1 cellular context compared by ENCODE assay signal in genomic region chr3:13598926-13599886, GRCh38.
TF ChIP-seq lines count a peak whose summit lies in the region.

No MANE protein-coding gene starts in this region.

TF ChIP-seq in GM23338, 12 proteins besides CTCF, POLR2A, EP300 and RAD21 (continued from another document):
- TF ChIP-seq, protein P1, sequence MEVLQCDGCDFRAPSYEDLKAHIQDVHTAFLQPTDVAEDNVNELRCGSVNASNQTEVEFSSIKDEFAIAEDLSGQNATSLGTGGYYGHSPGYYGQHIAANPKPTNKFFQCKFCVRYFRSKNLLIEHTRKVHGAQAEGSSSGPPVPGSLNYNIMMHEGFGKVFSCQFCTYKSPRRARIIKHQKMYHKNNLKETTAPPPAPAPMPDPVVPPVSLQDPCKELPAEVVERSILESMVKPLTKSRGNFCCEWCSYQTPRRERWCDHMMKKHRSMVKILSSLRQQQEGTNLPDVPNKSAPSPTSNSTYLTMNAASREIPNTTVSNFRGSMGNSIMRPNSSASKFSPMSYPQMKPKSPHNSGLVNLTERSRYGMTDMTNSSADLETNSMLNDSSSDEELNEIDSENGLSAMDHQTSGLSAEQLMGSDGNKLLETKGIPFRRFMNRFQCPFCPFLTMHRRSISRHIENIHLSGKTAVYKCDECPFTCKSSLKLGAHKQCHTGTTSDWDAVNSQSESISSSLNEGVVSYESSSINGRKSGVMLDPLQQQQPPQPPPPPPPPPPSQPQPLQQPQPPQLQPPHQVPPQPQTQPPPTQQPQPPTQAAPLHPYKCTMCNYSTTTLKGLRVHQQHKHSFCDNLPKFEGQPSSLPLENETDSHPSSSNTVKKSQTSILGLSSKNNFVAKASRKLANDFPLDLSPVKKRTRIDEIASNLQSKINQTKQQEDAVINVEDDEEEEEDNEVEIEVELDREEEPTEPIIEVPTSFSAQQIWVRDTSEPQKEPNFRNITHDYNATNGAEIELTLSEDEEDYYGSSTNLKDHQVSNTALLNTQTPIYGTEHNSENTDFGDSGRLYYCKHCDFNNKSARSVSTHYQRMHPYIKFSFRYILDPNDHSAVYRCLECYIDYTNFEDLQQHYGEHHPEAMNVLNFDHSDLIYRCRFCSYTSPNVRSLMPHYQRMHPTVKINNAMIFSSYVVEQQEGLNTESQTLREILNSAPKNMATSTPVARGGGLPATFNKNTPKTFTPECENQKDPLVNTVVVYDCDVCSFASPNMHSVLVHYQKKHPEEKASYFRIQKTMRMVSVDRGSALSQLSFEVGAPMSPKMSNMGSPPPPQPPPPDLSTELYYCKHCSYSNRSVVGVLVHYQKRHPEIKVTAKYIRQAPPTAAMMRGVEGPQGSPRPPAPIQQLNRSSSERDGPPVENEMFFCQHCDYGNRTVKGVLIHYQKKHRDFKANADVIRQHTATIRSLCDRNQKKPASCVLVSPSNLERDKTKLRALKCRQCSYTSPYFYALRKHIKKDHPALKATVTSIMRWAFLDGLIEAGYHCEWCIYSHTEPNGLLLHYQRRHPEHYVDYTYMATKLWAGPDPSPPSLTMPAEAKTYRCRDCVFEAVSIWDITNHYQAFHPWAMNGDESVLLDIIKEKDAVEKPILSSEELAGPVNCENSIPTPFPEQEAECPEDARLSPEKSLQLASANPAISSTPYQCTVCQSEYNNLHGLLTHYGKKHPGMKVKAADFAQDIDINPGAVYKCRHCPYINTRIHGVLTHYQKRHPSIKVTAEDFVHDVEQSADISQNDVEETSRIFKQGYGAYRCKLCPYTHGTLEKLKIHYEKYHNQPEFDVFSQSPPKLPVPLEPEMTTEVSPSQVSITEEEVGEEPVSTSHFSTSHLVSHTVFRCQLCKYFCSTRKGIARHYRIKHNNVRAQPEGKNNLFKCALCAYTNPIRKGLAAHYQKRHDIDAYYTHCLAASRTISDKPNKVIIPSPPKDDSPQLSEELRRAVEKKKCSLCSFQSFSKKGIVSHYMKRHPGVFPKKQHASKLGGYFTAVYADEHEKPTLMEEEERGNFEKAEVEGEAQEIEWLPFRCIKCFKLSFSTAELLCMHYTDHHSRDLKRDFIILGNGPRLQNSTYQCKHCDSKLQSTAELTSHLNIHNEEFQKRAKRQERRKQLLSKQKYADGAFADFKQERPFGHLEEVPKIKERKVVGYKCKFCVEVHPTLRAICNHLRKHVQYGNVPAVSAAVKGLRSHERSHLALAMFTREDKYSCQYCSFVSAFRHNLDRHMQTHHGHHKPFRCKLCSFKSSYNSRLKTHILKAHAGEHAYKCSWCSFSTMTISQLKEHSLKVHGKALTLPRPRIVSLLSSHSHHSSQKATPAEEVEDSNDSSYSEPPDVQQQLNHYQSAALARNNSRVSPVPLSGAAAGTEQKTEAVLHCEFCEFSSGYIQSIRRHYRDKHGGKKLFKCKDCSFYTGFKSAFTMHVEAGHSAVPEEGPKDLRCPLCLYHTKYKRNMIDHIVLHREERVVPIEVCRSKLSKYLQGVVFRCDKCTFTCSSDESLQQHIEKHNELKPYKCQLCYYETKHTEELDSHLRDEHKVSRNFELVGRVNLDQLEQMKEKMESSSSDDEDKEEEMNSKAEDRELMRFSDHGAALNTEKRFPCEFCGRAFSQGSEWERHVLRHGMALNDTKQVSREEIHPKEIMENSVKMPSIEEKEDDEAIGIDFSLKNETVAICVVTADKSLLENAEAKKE (CRISPR knock-in tag; IDR thresholded peaks at IDR 0.05) = no peak
